ENCODE assay signal across 1 cellular context in the genomic region with DNA sequence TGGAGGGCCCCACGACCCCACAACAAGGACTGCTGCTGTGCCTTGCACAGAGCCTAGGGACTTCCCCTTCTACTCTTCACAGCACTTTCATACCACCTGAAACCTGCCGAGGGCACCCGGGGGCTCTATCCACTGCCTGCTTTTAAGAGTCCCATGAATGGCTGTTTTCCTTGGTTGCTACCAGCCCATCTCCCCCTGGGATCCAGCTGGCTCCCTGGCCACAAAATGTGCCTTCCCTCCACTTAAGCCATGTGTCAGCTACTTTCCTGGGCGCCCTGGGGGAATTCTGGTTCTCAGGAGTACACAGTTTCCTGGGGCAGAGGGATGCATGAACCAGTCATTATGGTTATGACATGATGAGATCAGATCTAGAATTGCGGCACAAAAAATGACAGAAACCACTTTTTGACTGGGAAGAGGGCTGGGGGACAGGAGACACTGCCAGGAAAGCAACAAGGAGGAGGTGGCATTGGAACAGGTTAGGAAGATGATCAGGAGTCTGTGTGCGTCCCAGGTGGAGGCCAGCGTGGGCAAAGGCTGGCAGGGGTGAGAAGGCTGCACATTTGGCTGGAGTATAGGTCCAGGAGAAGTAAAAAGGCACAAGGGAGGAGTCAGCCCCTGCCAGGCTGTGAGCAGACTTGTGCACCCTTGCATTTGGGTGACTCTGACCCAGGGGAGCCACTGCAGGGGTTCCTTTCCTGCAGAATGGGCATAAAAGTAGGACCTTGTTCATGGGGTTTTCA.
TF ChIP-seq lines count a peak whose summit lies in the region.

No MANE protein-coding gene starts in this region.

TF ChIP-seq in H1, 55 proteins besides CTCF, POLR2A, EP300 and RAD21 (continued from another document):
- TF ChIP-seq, protein P1, sequence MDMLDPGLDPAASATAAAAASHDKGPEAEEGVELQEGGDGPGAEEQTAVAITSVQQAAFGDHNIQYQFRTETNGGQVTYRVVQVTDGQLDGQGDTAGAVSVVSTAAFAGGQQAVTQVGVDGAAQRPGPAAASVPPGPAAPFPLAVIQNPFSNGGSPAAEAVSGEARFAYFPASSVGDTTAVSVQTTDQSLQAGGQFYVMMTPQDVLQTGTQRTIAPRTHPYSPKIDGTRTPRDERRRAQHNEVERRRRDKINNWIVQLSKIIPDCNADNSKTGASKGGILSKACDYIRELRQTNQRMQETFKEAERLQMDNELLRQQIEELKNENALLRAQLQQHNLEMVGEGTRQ (IDR thresholded peaks at IDR 0.05; ENCODE audit: low read length) = no peak
- no peak for TF ChIP-seq RXRA (IDR thresholded peaks at IDR 0.05; ENCODE audit: insufficient read depth, low read depth, low read length)
- TF ChIP-seq SP2 (IDR thresholded peaks at IDR 0.05; ENCODE audit: low read length) = no peak
- TF ChIP-seq KDM5A (IDR thresholded peaks at IDR 0.05; ENCODE audit: low read length) = no peak
- TF ChIP-seq EGR1 (IDR thresholded peaks at IDR 0.05; ENCODE audit: borderline replicate concordance, low read depth, low read length) = no peak
- TF ChIP-seq SIRT6 (IDR thresholded peaks at IDR 0.05; ENCODE audit: low read length) = no peak
- TF ChIP-seq HDAC2 (IDR thresholded peaks at IDR 0.05; ENCODE audit: borderline replicate concordance in 1 of 2, low read depth in 2 of 2, low read length in 2 of 2) = no peak
- no peak for TF ChIP-seq POU5F1 (IDR thresholded peaks at IDR 0.05; ENCODE audit: low read depth, low read length)
- no peak for TF ChIP-seq HDAC6 (IDR thresholded peaks at IDR 0.05; ENCODE audit: low read depth, low read length)
- TF ChIP-seq GABPA (IDR thresholded peaks at IDR 0.05; ENCODE audit: borderline replicate concordance, insufficient read depth, low read length) = no peak
- TF ChIP-seq POLR2AphosphoS5 (IDR thresholded peaks at IDR 0.05; ENCODE audit: low read depth, low read length) = no peak
- no peak for TF ChIP-seq CREB1 (IDR thresholded peaks at IDR 0.05)
- TF ChIP-seq BCL11A (IDR thresholded peaks at IDR 0.05; ENCODE audit: low read depth in 2 of 2, low read length in 2 of 2) = no peak
TF ChIP-seq in H1: peak in this region for 0.
